Comparison of ENCODE assay signal across 13 cellular contexts in the genomic region with DNA sequence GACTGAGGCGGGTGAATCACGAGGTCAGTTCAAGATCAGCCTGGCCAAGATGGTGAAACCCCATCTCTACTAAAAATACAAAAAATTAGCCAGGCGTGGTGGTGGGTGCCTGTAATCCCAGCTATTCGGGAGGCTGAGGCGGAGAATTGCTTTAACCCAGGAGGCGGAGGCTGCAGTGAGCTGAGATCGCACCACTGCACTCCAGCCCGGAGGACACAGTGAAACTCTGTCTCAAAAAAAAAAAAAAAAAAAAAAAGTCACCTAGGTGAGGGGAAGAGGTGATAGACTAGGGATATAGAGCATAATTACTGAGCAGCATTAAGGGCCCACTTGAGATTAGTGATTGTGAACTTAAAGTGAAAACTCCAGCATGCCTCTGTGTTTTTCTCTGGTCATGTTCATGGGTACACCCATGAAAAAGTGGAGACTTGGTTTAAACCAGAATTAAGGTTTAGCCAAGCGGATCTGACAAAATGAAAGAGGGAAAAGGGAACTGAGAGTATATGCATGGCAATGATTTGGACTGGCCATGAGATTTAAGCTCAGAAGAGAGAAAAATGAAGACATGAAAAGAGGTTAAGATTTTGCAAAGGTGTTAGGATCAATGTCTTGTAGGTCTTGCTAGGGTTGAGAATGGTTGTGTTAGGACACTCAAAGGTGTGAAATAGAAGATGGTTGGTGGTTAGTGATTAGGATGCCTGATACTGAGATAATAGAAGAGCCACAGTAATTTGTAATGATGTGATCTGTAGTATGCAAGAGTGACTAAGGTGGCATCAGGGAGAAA.
DNase-seq lines count a peak whose midpoint lies in the region; ATAC-seq, FAIRE-seq and TF ChIP-seq lines count a peak whose summit lies in the region.
"Had no signal": no experiment of that assay in that cellular context is flagged by ENCODE, and none has a peak within 500 bp of the region (broad histone marks: within the 10 kb centered on the region; RNA-seq: fewer than 3 reads in every experiment).

No MANE protein-coding gene starts in this region.

- ATAC-seq in GM18868 (IDR thresholded peaks at IDR 0.05; ENCODE audit: unreplicated experiment), result peak; percentile 98
- peak; percentile 69 for ATAC-seq in GM21528 (IDR thresholded peaks at IDR 0.05; ENCODE audit: low FRiP score, unreplicated experiment)
- peak; percentile 79 for ATAC-seq in HG03097 (IDR thresholded peaks at IDR 0.05; ENCODE audit: low FRiP score, unreplicated experiment)
- ATAC-seq in K562, result no peak
- ATAC-seq in upper lobe of left lung (ENCODE audit: low FRiP score in 2 of 2), result no peak
- ATAC-seq in GM18861 (IDR thresholded peaks at IDR 0.05; ENCODE audit: unreplicated experiment), result no peak

- no peaks in the 10 kb centered on the region for H4K20me1 ChIP-seq in K562 (replicated peaks; ENCODE audit: control insufficient read depth, insufficient read depth, low read length)
- H4K20me1 ChIP-seq: BLaER1 had no signal

- no TSS peak for BruUV-seq in K562 (replicated peaks; lab: Mats Ljungman, UMichigan)

- no peak overlapping the region for H3K27ac ChIP-seq in K562 (ENCODE audit: extremely low read depth, low read depth, low read length)
- H3K27ac ChIP-seq in upper lobe of left lung, result no peak overlapping the region
- H3K27ac ChIP-seq: BLaER1, esophagus squamous epithelium, neural progenitor cell had no signal

- CTCF ChIA-PET in K562 (lab: Yijun Ruan, JAX; ENCODE audit: low intra/inter-chr PET ratio), result no interaction called here

- H3K36me3 ChIP-seq in K562 (ENCODE audit: control insufficient read depth, insufficient read depth, low read length), result peaks cover 5% of the 10 kb centered on the region; the same call in 1 of the 3 replicates
- peaks cover 0 to 4% (median 0%) of the 10 kb centered on the region in 4 donors for H3K36me3 ChIP-seq in upper lobe of left lung
- H3K36me3 ChIP-seq: neural progenitor cell had no signal

- WGBS in K562 (ENCODE audit: insufficient coverage, low coverage, missing lambda C conversion rate), result 90% methylated on average over 7 of the region's 9 CpGs
- WGBS in upper lobe of left lung, 2 donors, result 97 to 99% methylated on average over 9 of the region's 9 CpGs

- H3K9me3 ChIP-seq in K562 (replicated peaks; ENCODE audit: control insufficient read depth, insufficient read depth, low read depth, low read length), result no peaks in the 10 kb centered on the region; the same call in 1 of the 2 replicates
- no peaks in the 10 kb centered on the region for H3K9me3 ChIP-seq in upper lobe of left lung
- H3K9me3 ChIP-seq: esophagus squamous epithelium, SK-N-SH had no signal

- intact Hi-C loops in K562 (cut with micrococcal nuclease), result no loop called here

- no peak overlapping the region for H2AFZ ChIP-seq in K562 (ENCODE audit: low read depth, low read length)
- H2AFZ ChIP-seq: neural progenitor cell had no signal

- H3K9ac ChIP-seq in K562 (ENCODE audit: insufficient read depth in 1 of 2, low read depth in 2 of 2, low read length in 2 of 2), result no peak overlapping the region
- H3K9ac ChIP-seq: BLaER1, neural progenitor cell, SK-N-SH had no signal

- H3K27me3 Mint-ChIP-seq in activated T-cell treated with anti-CD3 and anti-CD28 coated beads, Interleukin-2, amount 50 U/mL, for 24 hours, result no peaks in the 10 kb centered on the region

- peaks cover 7% of the 10 kb centered on the region for H3K79me2 ChIP-seq in K562 (ENCODE audit: control insufficient read depth, insufficient read depth, low read length)

- POLR2A ChIA-PET in K562 (lab: Yijun Ruan, JAX), result interaction anchor here (0.6 to 1.7 kb wide), 3 partner anchors 9 to 214 kb away, joined by 3 to 5 read pairs (median 3); no protein-coding TSS in a partner anchor

- H3K4me1 ChIP-seq in K562 (replicated peaks in 1 of 2; ENCODE audit: control insufficient read depth in 2 of 2, insufficient read depth in 2 of 2, low read length in 2 of 2) (no peaks in the 10 kb centered on the region; a peak in 1 of 5 replicates), upper lobe of left lung (no peaks in the 10 kb centered on the region)
- H3K4me1 ChIP-seq: BLaER1, esophagus squamous epithelium, neural progenitor cell had no signal

- H3K4me2 ChIP-seq in K562 (ENCODE audit: insufficient read depth, low read length), result no peak overlapping the region
- H3K4me2 ChIP-seq: BLaER1, neural progenitor cell, SK-N-SH had no signal

- TF ChIP-seq EP300 in K562 (IDR thresholded peaks at IDR 0.05; ENCODE audit: low read length) (no peak), upper lobe of left lung (IDR thresholded peaks at IDR 0.05) (no peak)

- FAIRE-seq in K562 (lab: Jason Lieb, UNC), result no peak

- H3K27ac Mint-ChIP-seq in activated T-cell treated with anti-CD3 and anti-CD28 coated beads, Interleukin-2, amount 50 U/mL, for 24 hours, result no peak overlapping the region
- H3K27ac Mint-ChIP-seq: neural progenitor cell had no signal

- H3K9me1 ChIP-seq in K562 (ENCODE audit: control insufficient read depth, insufficient read depth, low read length), result no peaks in the 10 kb centered on the region

- TF ChIP-seq CTCF in K562 (IDR thresholded peaks at IDR 0.05 in 2 of 3, conservative IDR thresholded peaks at IDR 0.05 in 1 of 3; ENCODE audit: insufficient read depth in 2 of 3, low read depth in 1 of 3, low read length in 3 of 3) (no peak), upper lobe of left lung (IDR thresholded peaks at IDR 0.05) (no peak)

- no peaks in the 10 kb centered on the region for H3K4me1 Mint-ChIP-seq in activated T-cell treated with anti-CD3 and anti-CD28 coated beads, Interleukin-2, amount 50 U/mL, for 24 hours (ENCODE audit: low read depth)
- H3K4me1 Mint-ChIP-seq: neural progenitor cell had no signal

- no peak for TF ChIP-seq RAD21 in K562 (CRISPR knock-in tag; conservative IDR thresholded peaks at IDR 0.05 in 1 of 2, IDR thresholded peaks at IDR 0.05 in 1 of 2)

- in situ Hi-C loops in K562 (cut with MboI), result no loop called here

- TF ChIP-seq POLR2A in K562 (conservative IDR thresholded peaks at IDR 0.05), result no peak
- no peak for TF ChIP-seq POLR2A in upper lobe of left lung (IDR thresholded peaks at IDR 0.05)

- H3K9me3 Mint-ChIP-seq in activated T-cell treated with anti-CD3 and anti-CD28 coated beads, Interleukin-2, amount 50 U/mL, for 24 hours, result no peaks in the 10 kb centered on the region
- H3K9me3 Mint-ChIP-seq: neural progenitor cell had no signal

- H3K27me3 ChIP-seq in K562 (ENCODE audit: control insufficient read depth in 2 of 2, insufficient read depth in 2 of 2, low read length in 2 of 2) (no peaks in the 10 kb centered on the region), upper lobe of left lung (no peaks in the 10 kb centered on the region)
- H3K27me3 ChIP-seq: BLaER1, esophagus squamous epithelium, neural progenitor cell had no signal

- no peak overlapping the region for H3K4me3 ChIP-seq in K562
- no peak overlapping the region for H3K4me3 ChIP-seq in upper lobe of left lung
- H3K4me3 ChIP-seq: BLaER1, esophagus squamous epithelium, lung, neural progenitor cell had no signal

- H3K4me3 Mint-ChIP-seq in activated T-cell treated with anti-CD3 and anti-CD28 coated beads, Interleukin-2, amount 50 U/mL, for 24 hours, result no peak overlapping the region
- H3K4me3 Mint-ChIP-seq: neural progenitor cell had no signal

- no peak for DNase-seq in K562 (ENCODE audit: extremely low read depth in 1 of 4, low spot score in 3 of 4)
- no peak for DNase-seq in upper lobe of left lung
- DNase-seq in activated T-cell treated with anti-CD3 and anti-CD28 coated beads, Interleukin-2, amount 50 U/mL, for 24 hours, result no peak
- DNase-seq in NCI-H526 (lab: John Stamatoyannopoulos, UW), result no peak
- DNase-seq: esophagus squamous epithelium, SK-N-SH had no signal

- H3K36me3 Mint-ChIP-seq in activated T-cell treated with anti-CD3 and anti-CD28 coated beads, Interleukin-2, amount 50 U/mL, for 24 hours (ENCODE audit: low read depth), result peaks cover 29% of the 10 kb centered on the region
- H3K36me3 Mint-ChIP-seq: neural progenitor cell had no signal

TF ChIP-seq in K562, 482 proteins besides CTCF, POLR2A, EP300 and RAD21:
- TF ChIP-seq RBM25 (IDR thresholded peaks at IDR 0.05; ENCODE audit: low read depth, low read length, severe bottlenecking), result no peak
- TF ChIP-seq, protein P1, sequence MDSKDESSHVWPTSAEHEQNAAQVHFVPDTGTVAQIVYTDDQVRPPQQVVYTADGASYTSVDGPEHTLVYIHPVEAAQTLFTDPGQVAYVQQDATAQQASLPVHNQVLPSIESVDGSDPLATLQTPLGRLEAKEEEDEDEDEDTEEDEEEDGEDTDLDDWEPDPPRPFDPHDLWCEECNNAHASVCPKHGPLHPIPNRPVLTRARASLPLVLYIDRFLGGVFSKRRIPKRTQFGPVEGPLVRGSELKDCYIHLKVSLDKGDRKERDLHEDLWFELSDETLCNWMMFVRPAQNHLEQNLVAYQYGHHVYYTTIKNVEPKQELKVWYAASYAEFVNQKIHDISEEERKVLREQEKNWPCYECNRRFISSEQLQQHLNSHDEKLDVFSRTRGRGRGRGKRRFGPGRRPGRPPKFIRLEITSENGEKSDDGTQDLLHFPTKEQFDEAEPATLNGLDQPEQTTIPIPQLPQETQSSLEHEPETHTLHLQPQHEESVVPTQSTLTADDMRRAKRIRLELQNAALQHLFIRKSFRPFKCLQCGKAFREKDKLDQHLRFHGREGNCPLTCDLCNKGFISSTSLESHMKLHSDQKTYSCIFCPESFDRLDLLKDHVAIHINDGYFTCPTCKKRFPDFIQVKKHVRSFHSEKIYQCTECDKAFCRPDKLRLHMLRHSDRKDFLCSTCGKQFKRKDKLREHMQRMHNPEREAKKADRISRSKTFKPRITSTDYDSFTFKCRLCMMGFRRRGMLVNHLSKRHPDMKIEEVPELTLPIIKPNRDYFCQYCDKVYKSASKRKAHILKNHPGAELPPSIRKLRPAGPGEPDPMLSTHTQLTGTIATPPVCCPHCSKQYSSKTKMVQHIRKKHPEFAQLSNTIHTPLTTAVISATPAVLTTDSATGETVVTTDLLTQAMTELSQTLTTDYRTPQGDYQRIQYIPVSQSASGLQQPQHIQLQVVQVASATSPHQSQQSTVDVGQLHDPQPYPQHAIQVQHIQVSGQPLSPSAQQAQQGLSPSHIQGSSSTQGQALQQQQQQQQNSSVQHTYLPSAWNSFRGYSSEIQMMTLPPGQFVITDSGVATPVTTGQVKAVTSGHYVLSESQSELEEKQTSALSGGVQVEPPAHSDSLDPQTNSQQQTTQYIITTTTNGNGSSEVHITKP (IDR thresholded peaks at IDR 0.05; ENCODE audit: partially characterized antibody), result peak; percentile 91

Comparison
In these comparisons a context has a peak if more than half of its experiments do, and no peak if none do; other contexts are left out.
1. ATAC-seq: peak in GM18868 (single experiment), GM21528 (single experiment) and HG03097 (single experiment); none in K562 (single experiment), upper lobe of left lung (0 of 2) and GM18861 (single experiment).